In the genomic region with DNA sequence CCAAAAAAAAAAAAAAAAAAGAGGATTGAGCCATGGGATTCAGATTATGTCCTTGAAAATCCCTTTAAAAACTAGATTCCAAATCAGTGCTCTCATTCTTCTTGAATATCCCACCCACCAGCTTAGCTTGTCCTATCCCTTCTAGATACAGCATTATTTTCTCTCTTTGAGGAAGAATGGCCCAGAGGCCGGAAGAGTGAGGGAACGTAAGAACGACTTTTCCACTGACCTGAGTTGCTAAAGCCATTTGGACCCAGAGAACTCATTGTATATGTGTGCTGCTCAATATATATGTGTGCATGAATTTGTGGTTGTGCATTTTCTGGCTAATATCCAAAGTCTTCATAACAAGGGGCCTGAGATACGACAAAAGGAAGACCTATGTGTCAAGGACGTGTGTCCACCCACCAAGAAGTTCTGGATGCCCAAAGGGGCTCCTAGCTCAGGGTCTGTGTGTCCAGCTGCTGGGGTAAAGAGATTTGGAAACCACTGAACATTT, we compare ENCODE assay signal across 8 cellular contexts. TPM values are rescaled to one million over a fixed set of nuclear protein-coding genes. Genes with fewer than 3 reads are reported as not detected.
DNase-seq lines count a peak whose midpoint lies in the region; ATAC-seq, FAIRE-seq and TF ChIP-seq lines count a peak whose summit lies in the region.

No MANE protein-coding gene starts in this region.

- H3K36me3 Mint-ChIP-seq in Calu3 (ENCODE audit: insufficient read depth, unreplicated experiment) = peaks cover 18% of the 10 kb centered on the region
- H3K36me3 Mint-ChIP-seq in osteocyte (ENCODE audit: unreplicated experiment) = no peaks in the 10 kb centered on the region

- H3K27me3 Mint-ChIP-seq in Calu3 (ENCODE audit: unreplicated experiment) = peaks cover 6% of the 10 kb centered on the region
- H3K27me3 Mint-ChIP-seq in osteocyte (ENCODE audit: unreplicated experiment) = no peaks in the 10 kb centered on the region

- H3K27ac ChIP-seq in OCI-LY3 (ENCODE audit: low read length) (no peak overlapping the region), endothelial cell of umbilical vein (ENCODE audit: insufficient read depth, low read depth, low read length) (peak overlapping the region; percentile 54)

- TF ChIP-seq POLR2A in endothelial cell of umbilical vein (IDR thresholded peaks at IDR 0.05; ENCODE audit: low read depth, low read length) = no peak

- no peaks in the 10 kb centered on the region for H3K36me3 ChIP-seq in OCI-LY3 (replicated peaks; ENCODE audit: low read depth, low read length)
- no peaks in the 10 kb centered on the region for H3K36me3 ChIP-seq in endothelial cell of umbilical vein (ENCODE audit: control insufficient read depth in 2 of 2, extremely low read depth in 1 of 2, insufficient read depth in 2 of 2, low read length in 2 of 2)

- BruUV-seq in Calu3 (replicated peaks; lab: Mats Ljungman, UMichigan) (no TSS peak), endothelial cell of umbilical vein (replicated peaks; lab: Mats Ljungman, UMichigan) (no TSS peak)

- H3K9ac ChIP-seq in OCI-LY3 (ENCODE audit: low read length) (peak overlapping the region; percentile 82), endothelial cell of umbilical vein (replicated peaks; ENCODE audit: extremely low read depth, insufficient read depth, low read length) (peak overlapping the region; percentile 57)

- no peaks in the 10 kb centered on the region for H3K9me3 Mint-ChIP-seq in Calu3 (ENCODE audit: low read depth, unreplicated experiment)
- no peaks in the 10 kb centered on the region for H3K9me3 Mint-ChIP-seq in osteocyte (ENCODE audit: unreplicated experiment)

- H3K9me1 ChIP-seq in endothelial cell of umbilical vein (replicated peaks; ENCODE audit: control insufficient read depth, extremely low read depth, insufficient read depth, low read length) = no peaks in the 10 kb centered on the region

- no peaks in the 10 kb centered on the region for H3K79me2 ChIP-seq in OCI-LY3 (ENCODE audit: low read length)
- H3K79me2 ChIP-seq in endothelial cell of umbilical vein (ENCODE audit: control insufficient read depth, insufficient read depth, low read length) = no peaks in the 10 kb centered on the region

- peak overlapping the region; percentile 83 for H3K4me3 Mint-ChIP-seq in Calu3 (ENCODE audit: low read depth, unreplicated experiment)
- H3K4me3 Mint-ChIP-seq in osteocyte (ENCODE audit: unreplicated experiment) = peak overlapping the region; percentile 80

- H3K9me3 ChIP-seq in OCI-LY3 (ENCODE audit: insufficient read depth, low read length) = no peaks in the 10 kb centered on the region
- no peaks in the 10 kb centered on the region for H3K9me3 ChIP-seq in endothelial cell of umbilical vein (replicated peaks; ENCODE audit: control insufficient read depth, insufficient read depth, low read length)

- TF ChIP-seq CTCF in Calu3 (IDR thresholded peaks at IDR 0.05; ENCODE audit: unreplicated experiment) = no peak
- no peak for TF ChIP-seq CTCF in OCI-LY3 (IDR thresholded peaks at IDR 0.05; ENCODE audit: low read depth, low read length)
- no peak for TF ChIP-seq CTCF in endothelial cell of umbilical vein (IDR thresholded peaks at IDR 0.05; ENCODE audit: extremely low read depth in 1 of 2, insufficient read depth in 1 of 2, low read depth in 1 of 2, low read length in 2 of 2)
- no peak for TF ChIP-seq CTCF in osteocyte (IDR thresholded peaks at IDR 0.05)
- no peak for TF ChIP-seq CTCF in omental fat pad (IDR thresholded peaks at IDR 0.05)

- H4K20me1 ChIP-seq in OCI-LY3 (ENCODE audit: insufficient read depth, low read length) (no peaks in the 10 kb centered on the region), endothelial cell of umbilical vein (replicated peaks; ENCODE audit: control insufficient read depth, extremely low read depth, insufficient read depth, low read length) (no peaks in the 10 kb centered on the region)

- H3K4me1 Mint-ChIP-seq in Calu3 (ENCODE audit: low read depth, unreplicated experiment) (peaks cover 21% of the 10 kb centered on the region), osteocyte (ENCODE audit: unreplicated experiment) (peaks cover 71% of the 10 kb centered on the region)

- POLR2A ChIA-PET in endothelial cell of umbilical vein (lab: Charles Lee) = interaction anchor here (0.7 to 1.4 kb wide), 3 partner anchors 53 to 1521 kb away, joined by 3 to 8 read pairs (median 4); no protein-coding TSS in a partner anchor

- CTCF ChIA-PET in Calu3 (lab: Charles Lee) = interaction anchor here (0.6 to 2.4 kb wide), 3 partner anchors 66 to 287 kb away, joined by 4 to 12 read pairs (median 7); no protein-coding TSS in a partner anchor
- CTCF ChIA-PET in endothelial cell of umbilical vein (lab: Charles Lee) = interaction anchor here (1.2 to 9.4 kb wide), 6 partner anchors 35 to 369 kb away, joined by 3 to 367 read pairs (median 13); a partner anchor contains a TSS

- DNase-seq in Calu3 (no peak), endothelial cell of umbilical vein (ENCODE audit: low read depth, low spot score) (no peak), osteocyte (ENCODE audit: extremely low spot score, unreplicated experiment) (no peak), AML-193 (lab: John Stamatoyannopoulos, UW) (no peak), hypothalamus (lab: John Stamatoyannopoulos, UW) (no peak), mesenteric fat pad (ENCODE audit: low spot score) (no peak), omental fat pad (ENCODE audit: low spot score) (no peak)

- dilution Hi-C loops in endothelial cell of umbilical vein (cut with MboI; ENCODE audit: extremely low pct_ligation_motif_present, low sequenced_read_pairs) = no loop called here

- H3K27ac Mint-ChIP-seq in Calu3 (ENCODE audit: unreplicated experiment) (peak overlapping the region; percentile 99), osteocyte (ENCODE audit: unreplicated experiment) (peak overlapping the region; percentile 100)

- H2AFZ ChIP-seq in OCI-LY3 (ENCODE audit: low read depth, low read length) (no peak overlapping the region), endothelial cell of umbilical vein (ENCODE audit: low read depth, low read length) (peak overlapping the region; percentile 78)

- H3K4me1 ChIP-seq in OCI-LY3 (ENCODE audit: low read length) (peaks cover 22% of the 10 kb centered on the region), endothelial cell of umbilical vein (ENCODE audit: control insufficient read depth, extremely low read depth, insufficient read depth, low read length) (peaks cover 22% of the 10 kb centered on the region)

- H3K27me3 ChIP-seq in OCI-LY3 (ENCODE audit: low read depth, low read length) = no peaks in the 10 kb centered on the region
- no peaks in the 10 kb centered on the region for H3K27me3 ChIP-seq in endothelial cell of umbilical vein (ENCODE audit: control insufficient read depth in 2 of 2, insufficient read depth in 2 of 2, low read length in 2 of 2)

- H3K4me3 ChIP-seq in OCI-LY3 (ENCODE audit: low read length) (peak overlapping the region; percentile 89), endothelial cell of umbilical vein (replicated peaks in 1 of 3; ENCODE audit: insufficient read depth in 1 of 3, low read depth in 1 of 3, low read length in 3 of 3) (peak overlapping the region in 1 of 3 experiments; percentile 38)

- peak; percentile 12 for FAIRE-seq in endothelial cell of umbilical vein (lab: Jason Lieb, UNC)

- ATAC-seq in omental fat pad (ENCODE audit: low FRiP score) = no peak

- H3K4me2 ChIP-seq in OCI-LY3 (ENCODE audit: low read length) (peak overlapping the region; percentile 89), endothelial cell of umbilical vein (ENCODE audit: insufficient read depth, low read length) (peak overlapping the region; percentile 57)

- intact Hi-C loops in Calu3 (cut with micrococcal nuclease; ENCODE audit: unreplicated experiment) = loop anchor here (5.0 to 10.0 kb wide), 3 partner anchors 120 to 292 kb away; a partner anchor contains a TSS
- intact Hi-C loops in endothelial cell of umbilical vein (cut with micrococcal nuclease) = no loop called here

TF ChIP-seq in endothelial cell of umbilical vein, 7 proteins besides CTCF, POLR2A, EP300 and RAD21:
- TF ChIP-seq GATA2 (IDR thresholded peaks at IDR 0.05; ENCODE audit: insufficient read depth, insufficient read length, low read depth, low read length) (no peak), JUN (IDR thresholded peaks at IDR 0.05; ENCODE audit: borderline replicate concordance, insufficient read depth, insufficient read length, low read depth) (no peak), EZH2 (IDR thresholded peaks at IDR 0.05; ENCODE audit: borderline replicate concordance, low read depth, low read length, severe bottlenecking) (no peak), MYC (IDR thresholded peaks at IDR 0.05; ENCODE audit: low read depth, low read length) (no peak), FOS (IDR thresholded peaks at IDR 0.05; ENCODE audit: borderline replicate concordance, insufficient read depth, low read length) (no peak), POLR2AphosphoS5 (IDR thresholded peaks at IDR 0.05; ENCODE audit: insufficient read depth, low read depth, low read length) (no peak)
- TF ChIP-seq, protein P1, sequence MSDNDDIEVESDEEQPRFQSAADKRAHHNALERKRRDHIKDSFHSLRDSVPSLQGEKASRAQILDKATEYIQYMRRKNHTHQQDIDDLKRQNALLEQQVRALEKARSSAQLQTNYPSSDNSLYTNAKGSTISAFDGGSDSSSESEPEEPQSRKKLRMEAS (IDR thresholded peaks at IDR 0.05; ENCODE audit: insufficient read depth, insufficient read length) = no peak

RNA-seq across cellular contexts. Expression of a gene that starts 35.0 kb away (rescaled TPM):
- total RNA-seq in Calu3 (2022) = 0.61 TPM in 1 of 2 replicates, not detected in the other
- 0.78 and 0.84 TPM in 2 replicates for total RNA-seq in endothelial cell of umbilical vein
- polyA plus RNA-seq in endothelial cell of umbilical vein = 0.22 and 0.23 TPM in 2 replicates
- 0.34 and 0.41 TPM in 2 replicates for polyA plus RNA-seq in endothelial cell of umbilical vein (2011; cell fraction: cytosol; rRNA removed)
- polyA plus RNA-seq in endothelial cell of umbilical vein (2011; cell fraction: nucleus; rRNA removed) = 0.13 and 0.20 TPM in 2 replicates
- polyA plus RNA-seq in endothelial cell of umbilical vein (2012) = 0.68 and 1.3 TPM in 2 replicates
- 0.19 and 1.5 TPM in 2 replicates for polyA minus RNA-seq in endothelial cell of umbilical vein
- 2.8 TPM for polyA minus RNA-seq in endothelial cell of umbilical vein (2011; cell fraction: cytosol; rRNA and poly(A)+ RNA removed)
- polyA minus RNA-seq in endothelial cell of umbilical vein (2011; cell fraction: nucleus; rRNA and poly(A)+ RNA removed) = not detected in 2 replicates
- 77.0 and 78.6 TPM in 2 replicates for total RNA-seq in osteocyte
- 8.4 TPM for total RNA-seq in mesenteric fat pad
- total RNA-seq in omental fat pad = 1 to 10 TPM in 3 of 4 donors, under 1 TPM in 1; 0.94 to 8.7 (median 2.8) TPM
